2 cellular contexts compared by ENCODE assay signal in the genomic region with DNA sequence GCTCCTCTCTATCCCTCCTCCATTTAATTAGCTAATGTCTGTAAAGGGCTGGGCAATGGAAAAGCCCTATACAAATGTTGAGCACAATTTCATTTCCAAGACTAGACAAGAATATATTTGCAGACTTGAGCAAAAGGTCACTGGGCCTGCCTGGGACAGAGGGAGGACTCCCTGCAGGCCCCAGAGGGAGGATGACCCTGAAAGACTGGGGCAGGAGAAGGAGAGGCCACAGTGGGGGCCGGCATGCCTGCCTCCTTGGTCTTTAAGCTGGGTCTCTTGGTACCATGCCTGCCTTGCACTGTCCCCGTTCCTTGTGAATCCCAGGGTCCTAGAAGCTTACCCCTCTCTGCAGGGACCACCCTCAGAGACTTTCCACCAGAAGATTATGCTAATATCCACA.
TF ChIP-seq lines count a peak whose summit lies in the region.

No MANE protein-coding gene starts in this region.

TF ChIP-seq in H1, 55 proteins besides CTCF, POLR2A, EP300 and RAD21:
- TF ChIP-seq SP4 (IDR thresholded peaks at IDR 0.05; ENCODE audit: low read length) (no peak), RFX5 (IDR thresholded peaks at IDR 0.05; ENCODE audit: borderline replicate concordance, low read depth, low read length) (no peak), SAP30 (IDR thresholded peaks at IDR 0.05; ENCODE audit: insufficient read depth, insufficient replicate concordance, low read length) (no peak), NANOG (IDR thresholded peaks at IDR 0.05; ENCODE audit: insufficient read depth, low read depth, low read length, poor library complexity, severe bottlenecking) (no peak), TBP (IDR thresholded peaks at IDR 0.05; ENCODE audit: low read depth, low read length) (no peak), SIRT6 (IDR thresholded peaks at IDR 0.05; ENCODE audit: low read length) (no peak), TCF12 (IDR thresholded peaks at IDR 0.05; ENCODE audit: low read depth, low read length) (no peak), BACH1 (IDR thresholded peaks at IDR 0.05; ENCODE audit: low read length) (no peak), CBX8 (IDR thresholded peaks at IDR 0.05; ENCODE audit: borderline replicate concordance, low read depth, low read length) (no peak), PHF8 (conservative IDR thresholded peaks at IDR 0.05; ENCODE audit: low read depth, low read length) (no peak), RNF2 (IDR thresholded peaks at IDR 0.05; ENCODE audit: borderline replicate concordance, low read depth, low read length, missing control alignments, poor library complexity, severe bottlenecking) (no peak)
- TF ChIP-seq, protein P1, sequence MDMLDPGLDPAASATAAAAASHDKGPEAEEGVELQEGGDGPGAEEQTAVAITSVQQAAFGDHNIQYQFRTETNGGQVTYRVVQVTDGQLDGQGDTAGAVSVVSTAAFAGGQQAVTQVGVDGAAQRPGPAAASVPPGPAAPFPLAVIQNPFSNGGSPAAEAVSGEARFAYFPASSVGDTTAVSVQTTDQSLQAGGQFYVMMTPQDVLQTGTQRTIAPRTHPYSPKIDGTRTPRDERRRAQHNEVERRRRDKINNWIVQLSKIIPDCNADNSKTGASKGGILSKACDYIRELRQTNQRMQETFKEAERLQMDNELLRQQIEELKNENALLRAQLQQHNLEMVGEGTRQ (IDR thresholded peaks at IDR 0.05; ENCODE audit: low read length): no peak
- TF ChIP-seq, protein P2, sequence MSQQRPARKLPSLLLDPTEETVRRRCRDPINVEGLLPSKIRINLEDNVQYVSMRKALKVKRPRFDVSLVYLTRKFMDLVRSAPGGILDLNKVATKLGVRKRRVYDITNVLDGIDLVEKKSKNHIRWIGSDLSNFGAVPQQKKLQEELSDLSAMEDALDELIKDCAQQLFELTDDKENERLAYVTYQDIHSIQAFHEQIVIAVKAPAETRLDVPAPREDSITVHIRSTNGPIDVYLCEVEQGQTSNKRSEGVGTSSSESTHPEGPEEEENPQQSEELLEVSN (IDR thresholded peaks at IDR 0.05): no peak

TF ChIP-seq in neural cell, 6 proteins besides CTCF, POLR2A, EP300 and RAD21 (continued from another document):
- TF ChIP-seq, protein P3, sequence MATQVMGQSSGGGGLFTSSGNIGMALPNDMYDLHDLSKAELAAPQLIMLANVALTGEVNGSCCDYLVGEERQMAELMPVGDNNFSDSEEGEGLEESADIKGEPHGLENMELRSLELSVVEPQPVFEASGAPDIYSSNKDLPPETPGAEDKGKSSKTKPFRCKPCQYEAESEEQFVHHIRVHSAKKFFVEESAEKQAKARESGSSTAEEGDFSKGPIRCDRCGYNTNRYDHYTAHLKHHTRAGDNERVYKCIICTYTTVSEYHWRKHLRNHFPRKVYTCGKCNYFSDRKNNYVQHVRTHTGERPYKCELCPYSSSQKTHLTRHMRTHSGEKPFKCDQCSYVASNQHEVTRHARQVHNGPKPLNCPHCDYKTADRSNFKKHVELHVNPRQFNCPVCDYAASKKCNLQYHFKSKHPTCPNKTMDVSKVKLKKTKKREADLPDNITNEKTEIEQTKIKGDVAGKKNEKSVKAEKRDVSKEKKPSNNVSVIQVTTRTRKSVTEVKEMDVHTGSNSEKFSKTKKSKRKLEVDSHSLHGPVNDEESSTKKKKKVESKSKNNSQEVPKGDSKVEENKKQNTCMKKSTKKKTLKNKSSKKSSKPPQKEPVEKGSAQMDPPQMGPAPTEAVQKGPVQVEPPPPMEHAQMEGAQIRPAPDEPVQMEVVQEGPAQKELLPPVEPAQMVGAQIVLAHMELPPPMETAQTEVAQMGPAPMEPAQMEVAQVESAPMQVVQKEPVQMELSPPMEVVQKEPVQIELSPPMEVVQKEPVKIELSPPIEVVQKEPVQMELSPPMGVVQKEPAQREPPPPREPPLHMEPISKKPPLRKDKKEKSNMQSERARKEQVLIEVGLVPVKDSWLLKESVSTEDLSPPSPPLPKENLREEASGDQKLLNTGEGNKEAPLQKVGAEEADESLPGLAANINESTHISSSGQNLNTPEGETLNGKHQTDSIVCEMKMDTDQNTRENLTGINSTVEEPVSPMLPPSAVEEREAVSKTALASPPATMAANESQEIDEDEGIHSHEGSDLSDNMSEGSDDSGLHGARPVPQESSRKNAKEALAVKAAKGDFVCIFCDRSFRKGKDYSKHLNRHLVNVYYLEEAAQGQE (IDR thresholded peaks at IDR 0.05; ENCODE audit: borderline replicate concordance): no peak
- TF ChIP-seq EZH2 (IDR thresholded peaks at IDR 0.05; ENCODE audit: borderline replicate concordance, insufficient read depth, low read length, poor library complexity, severe bottlenecking) (no peak), SMC3 (conservative IDR thresholded peaks at IDR 0.05; ENCODE audit: poor library complexity) (no peak), MXI1 (conservative IDR thresholded peaks at IDR 0.05; ENCODE audit: poor library complexity, severe bottlenecking) (no peak), TAF1 (IDR thresholded peaks at IDR 0.05; ENCODE audit: low read depth) (no peak)
TF ChIP-seq in neural cell: peak in this region for 0.
